Comparison of ENCODE assay signal across 20 cellular contexts in genomic region chr2:216674376-216674775, GRCh38. TPM values are rescaled to one million over a fixed set of nuclear protein-coding genes. Genes with fewer than 3 reads are reported as not detected.
"Had no signal": no experiment of that assay in that cellular context is flagged by ENCODE, and none has a peak within 500 bp of the region (broad histone marks: within the 10 kb centered on the region; RNA-seq: fewer than 3 reads in every experiment).

No MANE protein-coding gene starts in this region.

- H3K4me3 Mint-ChIP-seq: naive thymus-derived CD4-positive, alpha-beta T cell; type B pancreatic cell had no signal

- H3K27ac ChIP-seq: psoas muscle, right lobe of liver, thoracic aorta had no signal

- ATAC-seq: esophagus mucosa; heart left ventricle; left colon; left ventricle myocardium superior; naive thymus-derived CD4-positive, alpha-beta T cell; psoas muscle; right lobe of liver had no signal

- H3K27me3 ChIP-seq: heart left ventricle, right lobe of liver, stomach, uterus had no signal

- H3K36me3 Mint-ChIP-seq: naive thymus-derived CD4-positive, alpha-beta T cell had no signal

- H3K27ac Mint-ChIP-seq: naive thymus-derived CD4-positive, alpha-beta T cell; type B pancreatic cell had no signal

- H3K4me1 Mint-ChIP-seq: naive thymus-derived CD4-positive, alpha-beta T cell had no signal

- H3K9me3 ChIP-seq: heart left ventricle, psoas muscle, right lobe of liver, stomach, thoracic aorta, uterus had no signal

- H3K4me3 ChIP-seq: heart left ventricle, lung, psoas muscle, right lobe of liver, stomach, thoracic aorta, uterus had no signal

- DNase-seq: effector memory CD4-positive, alpha-beta T cell; hippocampal formation; left colon; left ventricle myocardium superior; naive thymus-derived CD4-positive, alpha-beta T cell; nucleus accumbens; psoas muscle; retina; right lobe of liver; stimulated activated CD4-positive, alpha-beta T cell treated with anti-CD3 and anti-CD28 coated beads, Interleukin-2, amount 100 ng/mL, for 24 hours; stimulated activated CD4-positive, alpha-beta T cell treated with anti-CD3 and anti-CD28 coated beads, Interleukin-4, amount 100 ng/mL, for 4 hours; stimulated activated naive CD4-positive, alpha-beta T cell; stomach; substantia nigra; uterus had no signal

- H3K36me3 ChIP-seq: right lobe of liver, uterus had no signal

- H3K4me1 ChIP-seq: right lobe of liver, uterus had no signal

- H3K9me3 Mint-ChIP-seq: naive thymus-derived CD4-positive, alpha-beta T cell; type B pancreatic cell had no signal

RNA-seq across cellular contexts. Expression of gene IGFBP5, which starts 21.0 kb away (rescaled TPM):
- total RNA-seq: naive thymus-derived CD4-positive, alpha-beta T cell had no signal
- polyA plus RNA-seq: naive thymus-derived CD4-positive, alpha-beta T cell had no signal
